In the genomic region with DNA sequence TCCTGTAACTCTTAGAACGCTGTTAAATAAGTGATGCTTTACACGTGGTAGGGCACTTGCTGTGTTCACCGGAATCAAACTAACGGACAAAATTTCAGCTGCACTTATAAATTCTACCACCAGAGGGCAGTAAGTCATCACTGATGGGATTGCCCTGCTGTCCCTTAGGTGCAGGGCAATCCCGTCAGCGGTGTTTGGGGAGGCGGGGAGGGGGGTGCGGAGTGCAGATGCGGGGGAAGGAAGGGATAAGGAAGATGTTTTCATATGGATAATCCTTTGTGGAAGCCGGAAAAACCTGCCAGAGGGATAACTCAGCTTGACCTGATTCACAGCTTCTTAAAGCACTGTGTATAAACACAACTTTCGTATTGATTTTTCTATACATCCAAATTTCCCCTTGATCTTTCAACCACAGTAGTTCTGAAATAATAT, we compare ENCODE assay signal across 8 cellular contexts. TPM values are rescaled to one million over a fixed set of nuclear protein-coding genes. Genes with fewer than 3 reads are reported as not detected.
DNase-seq lines count a peak whose midpoint lies in the region; ATAC-seq and TF ChIP-seq lines count a peak whose summit lies in the region.

No MANE protein-coding gene starts in this region.

- H3K4me2 ChIP-seq in SU-DHL-6 (ENCODE audit: low read depth, low read length, poor library complexity, severe bottlenecking): no peak overlapping the region

- H3F3A ChIP-seq in SU-DHL-6 (ENCODE audit: insufficient read depth): no peaks in the 10 kb centered on the region

- H3K36me3 ChIP-seq in SU-DHL-6 (ENCODE audit: low read length): no peaks in the 10 kb centered on the region

- H3K9ac ChIP-seq in SU-DHL-6 (ENCODE audit: low read length): no peak overlapping the region

- no peak overlapping the region for H2AFZ ChIP-seq in SU-DHL-6 (ENCODE audit: low read depth, low read length, severe bottlenecking)

- no peaks in the 10 kb centered on the region for H3K27me3 ChIP-seq in SU-DHL-6 (ENCODE audit: low read length)

- no peaks in the 10 kb centered on the region for H3K9me3 ChIP-seq in SU-DHL-6 (ENCODE audit: insufficient read depth, low read length)

- intact Hi-C loops in left ventricle myocardium superior (cut with micrococcal nuclease): no loop called here

- H3K9me2 ChIP-seq in SU-DHL-6 (replicated peaks; ENCODE audit: insufficient read depth, low read length): no peaks in the 10 kb centered on the region

- TF ChIP-seq CTCF in GM10266 (IDR thresholded peaks at IDR 0.05; ENCODE audit: control insufficient read depth, insufficient read depth, low read depth, missing control alignments) (peak; percentile 81), SU-DHL-6 (IDR thresholded peaks at IDR 0.05; ENCODE audit: insufficient read depth, low read length, poor library complexity, severe bottlenecking) (peak; percentile 91)

- no peak overlapping the region for H3K27ac ChIP-seq in SU-DHL-6 (ENCODE audit: low read depth, low read length)

- DNase-seq in GM10266 (ENCODE audit: extremely low spot score) (peak; percentile 66), NAMALWA (ENCODE audit: low spot score) (peak; percentile 79), amniotic epithelial cell (ENCODE audit: low read depth) (peak; percentile 49), left ventricle myocardium superior (peak; percentile 35), renal cortical epithelial cell (ENCODE audit: low read depth) (peak; percentile 49)

- no peaks in the 10 kb centered on the region for H4K20me1 ChIP-seq in SU-DHL-6 (ENCODE audit: low read depth, low read length)

- ATAC-seq in left ventricle myocardium superior (peak; percentile 68), HG02870 (IDR thresholded peaks at IDR 0.05; ENCODE audit: unreplicated experiment) (no peak), GM21515 (IDR thresholded peaks at IDR 0.05; ENCODE audit: unreplicated experiment) (no peak)

- no peak overlapping the region for H3K4me3 ChIP-seq in SU-DHL-6 (ENCODE audit: insufficient read depth, low read length, poor library complexity, severe bottlenecking)

- H3K79me2 ChIP-seq in SU-DHL-6 (ENCODE audit: insufficient read depth, low read length): no peaks in the 10 kb centered on the region

RNA-seq across cellular contexts. Expression of a gene that starts 21.7 kb away (rescaled TPM):
- total RNA-seq in left ventricle myocardium superior: not detected
- total RNA-seq in renal cortical epithelial cell: not detected in 2 replicates

RNA-seq across cellular contexts. Expression of a gene that starts 51.8 kb away (rescaled TPM):
- total RNA-seq in left ventricle myocardium superior (156 TPM), renal cortical epithelial cell (124 and 291 TPM in 2 replicates)
